1 cellular context compared by ENCODE assay signal in genomic region chr16:85267414-85267945, GRCh38.
TF ChIP-seq lines count a peak whose summit lies in the region.

No MANE protein-coding gene starts in this region.

TF ChIP-seq in HEK293, 187 proteins besides CTCF, POLR2A, EP300 and RAD21 (continued from another document):
- no peak for TF ChIP-seq ZNF148 (tag by site-specific recombination; IDR thresholded peaks at IDR 0.05; ENCODE audit: borderline replicate concordance)
- TF ChIP-seq ZNF521 (tag by site-specific recombination; IDR thresholded peaks at IDR 0.05), result no peak
